In genomic region chr1:192983349-192983980, GRCh38 we compare ENCODE assay signal across 9 cellular contexts.
DNase-seq lines count a peak whose midpoint lies in the region; ATAC-seq, FAIRE-seq and TF ChIP-seq lines count a peak whose summit lies in the region.
"Had no signal": no experiment of that assay in that cellular context is flagged by ENCODE, and none has a peak within 500 bp of the region (broad histone marks: within the 10 kb centered on the region; RNA-seq: fewer than 3 reads in every experiment).

No MANE protein-coding gene starts in this region.

- intact Hi-C loops in lower leg skin (cut with DNase I; ENCODE audit: low total_unique reads), result no loop called here
- intact Hi-C loops in esophagus squamous epithelium (cut with DNase I), result no loop called here

- H3K4me1 ChIP-seq in esophagus squamous epithelium, result no peaks in the 10 kb centered on the region

- H3K27ac ChIP-seq in esophagus squamous epithelium, result peak overlapping the region in 1 of 4 donors; percentile 46

- ATAC-seq in GM19468 (IDR thresholded peaks at IDR 0.05; ENCODE audit: extremely low read depth, unreplicated experiment) (peak; percentile 35), HG03159 (IDR thresholded peaks at IDR 0.05; ENCODE audit: unreplicated experiment) (peak; percentile 83), HG02981 (IDR thresholded peaks at IDR 0.05; ENCODE audit: unreplicated experiment) (no peak)

- H3K9me3 ChIP-seq in esophagus squamous epithelium, result no peaks in the 10 kb centered on the region

- TF ChIP-seq POLR2A in lower leg skin (IDR thresholded peaks at IDR 0.05), result no peak
- TF ChIP-seq POLR2A in esophagus squamous epithelium (IDR thresholded peaks at IDR 0.05), result no peak

- TF ChIP-seq CTCF in GM12865 (IDR thresholded peaks at IDR 0.05; ENCODE audit: insufficient read depth, low read depth, low read length, missing control alignments), result no peak
- TF ChIP-seq CTCF in bronchial epithelial cell (IDR thresholded peaks at IDR 0.05; ENCODE audit: insufficient read depth, low read length, severe bottlenecking), result no peak
- TF ChIP-seq CTCF in lower leg skin (IDR thresholded peaks at IDR 0.05), result no peak
- no peak for TF ChIP-seq CTCF in esophagus squamous epithelium (IDR thresholded peaks at IDR 0.05)

- DNase-seq in GM12865 (ENCODE audit: low read depth) (peak; percentile 14), bronchial epithelial cell (ENCODE audit: low read depth) (peak; percentile 89), middle frontal gyrus (ENCODE audit: extremely low spot score, low spot score) (no peak), lower leg skin (ENCODE audit: low spot score in 2 of 2) (no peak), esophagus squamous epithelium (lab: John Stamatoyannopoulos, UW) (no peak)
- DNase-seq: Calu3 had no signal

- no peak for FAIRE-seq in bronchial epithelial cell (lab: Jason Lieb, UNC)

- H3K27me3 ChIP-seq in bronchial epithelial cell (ENCODE audit: control insufficient read depth, insufficient read depth, low read length) (no peaks in the 10 kb centered on the region), esophagus squamous epithelium (no peaks in the 10 kb centered on the region)

- no peak overlapping the region for H3K4me3 ChIP-seq in GM12865 (ENCODE audit: low read depth, low read length)
- no peak overlapping the region for H3K4me3 ChIP-seq in bronchial epithelial cell (ENCODE audit: low read depth, low read length)
- H3K4me3 ChIP-seq in lower leg skin (ENCODE audit: low read depth, poor library complexity, severe bottlenecking), result no peak overlapping the region
- no peak overlapping the region for H3K4me3 ChIP-seq in esophagus squamous epithelium

- H3K36me3 ChIP-seq in bronchial epithelial cell (ENCODE audit: control insufficient read depth, insufficient read depth, low read length) (no peaks in the 10 kb centered on the region), esophagus squamous epithelium (no peaks in the 10 kb centered on the region)

- 60 to 71% methylated on average over 6 of the region's 6 CpGs for WGBS in lower leg skin, 2 donors
- WGBS in esophagus squamous epithelium, 2 donors, result 57 to 67% methylated on average over 6 of the region's 6 CpGs

Comparison
In these comparisons a context has a peak if more than half of its experiments do, and no peak if none do; other contexts are left out.
1. DNase-seq: peak in GM12865 (single experiment) and bronchial epithelial cell (single experiment); none in middle frontal gyrus (single experiment), lower leg skin (0 of 2) and esophagus squamous epithelium (single experiment).